ENCODE assay signal across 8 cellular contexts in genomic region chr20:35952480-35953410, GRCh38. TPM values are rescaled to one million over a fixed set of nuclear protein-coding genes. Genes with fewer than 3 reads are reported as not detected.
A peak's percentile ranks its signal among the peaks of the same experiment; 100 is the strongest.
DNase-seq lines count a peak whose midpoint lies in the region; ATAC-seq, FAIRE-seq and TF ChIP-seq lines count a peak whose summit lies in the region.

No MANE protein-coding gene starts in this region.

- no peak for TF ChIP-seq POLR2A in NB4 (IDR thresholded peaks at IDR 0.05; ENCODE audit: extremely low read depth, insufficient read length)

- H3K9ac ChIP-seq in ES-I3 (ENCODE audit: low read depth, low read length) (peak overlapping the region; percentile 81), astrocyte (ENCODE audit: low read length) (peak overlapping the region; percentile 99)

- H3K9me3 ChIP-seq in ES-I3 (ENCODE audit: control insufficient read depth, insufficient read depth, low read length) (no peaks in the 10 kb centered on the region), astrocyte (ENCODE audit: insufficient read depth, low read depth, low read length) (no peaks in the 10 kb centered on the region), thoracic aorta (no peaks in the 10 kb centered on the region)

- FAIRE-seq in astrocyte (lab: Jason Lieb, UNC), result peak; percentile 9

- H3K27ac ChIP-seq in astrocyte (ENCODE audit: low read depth, low read length) (peak overlapping the region; percentile 96), thoracic aorta (peak overlapping the region; percentile 99 to 100)

- peaks cover 22% of the 10 kb centered on the region for H4K20me1 ChIP-seq in astrocyte (ENCODE audit: insufficient read depth, low read length)

- DNase-seq in NB4 (ENCODE audit: low read depth), result peak; percentile 84
- peak; percentile 29 for DNase-seq in astrocyte (ENCODE audit: low read depth)
- DNase-seq in kidney tubule cell (ENCODE audit: low spot score), result peak; percentile 48
- DNase-seq in thoracic aorta (ENCODE audit: low spot score), result no peak
- no peak for DNase-seq in SK-N-DZ (ENCODE audit: low spot score)
- no peak for DNase-seq in HEK293T (ENCODE audit: extremely low spot score)

- H3K79me2 ChIP-seq in astrocyte (ENCODE audit: insufficient read depth, low read length), result peaks cover 23% of the 10 kb centered on the region

- H3K4me1 ChIP-seq in ES-I3 (ENCODE audit: insufficient read depth, low read length) (no peaks in the 10 kb centered on the region), astrocyte (ENCODE audit: insufficient read depth, low read length) (peaks cover 11% of the 10 kb centered on the region), thoracic aorta (ENCODE audit: control insufficient read depth in 1 of 2, low read depth in 2 of 2) (peaks cover 18 to 37% of the 10 kb centered on the region in 2 donors)

- H3K36me3 ChIP-seq in ES-I3 (ENCODE audit: insufficient read depth, low read length) (peaks cover 5% of the 10 kb centered on the region; the same call in 1 of the 2 replicates), astrocyte (ENCODE audit: insufficient read depth, low read length) (peaks cover 7% of the 10 kb centered on the region), thoracic aorta (no peaks in the 10 kb centered on the region)

- H3K27me3 ChIP-seq in astrocyte (ENCODE audit: insufficient read depth, low read length) (no peaks in the 10 kb centered on the region), thoracic aorta (replicated peaks; ENCODE audit: insufficient read depth) (no peaks in the 10 kb centered on the region)

- H3K27ac Mint-ChIP-seq in astrocyte (ENCODE audit: unreplicated experiment), result peak overlapping the region; percentile 93

- peak overlapping the region; percentile 98 for H3K4me3 Mint-ChIP-seq in astrocyte (ENCODE audit: unreplicated experiment)

- ATAC-seq in thoracic aorta (ENCODE audit: insufficient number of reproducible peaks, low FRiP score, low read depth) (no peak), GM21737 (IDR thresholded peaks at IDR 0.05; ENCODE audit: unreplicated experiment) (no peak)

- TF ChIP-seq CTCF in NB4 (IDR thresholded peaks at IDR 0.05; ENCODE audit: low read depth, low read length), result no peak
- TF ChIP-seq CTCF in astrocyte (IDR thresholded peaks at IDR 0.05; ENCODE audit: insufficient read depth, low read depth, low read length), result no peak
- no peak for TF ChIP-seq CTCF in thoracic aorta (IDR thresholded peaks at IDR 0.05)

- no peaks in the 10 kb centered on the region for H3K27me3 Mint-ChIP-seq in astrocyte (ENCODE audit: low read depth, unreplicated experiment)

- H3K4me2 ChIP-seq in astrocyte (ENCODE audit: low read length), result peak overlapping the region; percentile 92

- no peaks in the 10 kb centered on the region for H3K9me3 Mint-ChIP-seq in astrocyte (ENCODE audit: unreplicated experiment)

- peaks cover 7% of the 10 kb centered on the region for H3K4me1 Mint-ChIP-seq in astrocyte (ENCODE audit: low read depth, unreplicated experiment)

- no peak overlapping the region for H2AFZ ChIP-seq in astrocyte (ENCODE audit: low read depth, low read length)

- H3K36me3 Mint-ChIP-seq in astrocyte (ENCODE audit: low read depth, unreplicated experiment), result peaks cover 5% of the 10 kb centered on the region

- POLR2A ChIA-PET in HEK293T (lab: Yijun Ruan, JAX), result interaction anchor here (0.5 to 2.4 kb wide), 16 partner anchors 7 to 337 kb away, joined by 3 to 16 read pairs (median 4); partner anchors contain the start of genes RBM39 and SPAG4

- H3K4me3 ChIP-seq in NB4 (ENCODE audit: low read depth, low read length) (peak overlapping the region; percentile 99), astrocyte (ENCODE audit: insufficient read depth, low read depth, low read length) (peak overlapping the region; percentile 85), thoracic aorta (peak overlapping the region; percentile 99)

- CTCF ChIA-PET in HEK293T (lab: Yijun Ruan, JAX), result interaction anchor here (2.3 kb wide), 1 partner anchor 185 kb away, joined by 10 read pairs; no protein-coding TSS in a partner anchor

TF ChIP-seq in HEK293T, 16 proteins besides CTCF, POLR2A, EP300 and RAD21:
- no peak for TF ChIP-seq SP1 (IDR thresholded peaks at IDR 0.05)
- no peak for TF ChIP-seq FOXK2 (IDR thresholded peaks at IDR 0.05)
- TF ChIP-seq ELF4 (IDR thresholded peaks at IDR 0.05), result no peak
- TF ChIP-seq FOXA1 (IDR thresholded peaks at IDR 0.05), result no peak
- TF ChIP-seq LEF1 (IDR thresholded peaks at IDR 0.05; ENCODE audit: borderline replicate concordance), result no peak
- no peak for TF ChIP-seq TARDBP (IDR thresholded peaks at IDR 0.05)
- TF ChIP-seq L3MBTL2 (conservative IDR thresholded peaks at IDR 0.05), result no peak
- TF ChIP-seq PKNOX1 (IDR thresholded peaks at IDR 0.05), result no peak
- no peak for TF ChIP-seq ZNF384 (IDR thresholded peaks at IDR 0.05)
- no peak for TF ChIP-seq FOXM1 (IDR thresholded peaks at IDR 0.05; ENCODE audit: borderline replicate concordance)
- TF ChIP-seq HDGF (IDR thresholded peaks at IDR 0.05; ENCODE audit: borderline replicate concordance), result no peak
- TF ChIP-seq NFRKB (IDR thresholded peaks at IDR 0.05), result no peak
- TF ChIP-seq CTBP1 (IDR thresholded peaks at IDR 0.05; ENCODE audit: borderline replicate concordance), result no peak
- no peak for TF ChIP-seq ARNT (IDR thresholded peaks at IDR 0.05)
- no peak for TF ChIP-seq SUZ12 (IDR thresholded peaks at IDR 0.05)

RNA-seq across cellular contexts. Expression of gene SCAND1, which starts 1.6 kb away (rescaled TPM):
- total RNA-seq in astrocyte, result 63.8 and 68.0 TPM in 2 replicates
- 10 to 100 TPM; 42.3 to 87.2 TPM for total RNA-seq in thoracic aorta
- 175 and 177 TPM in 2 replicates for polyA plus RNA-seq in SK-N-DZ (2014; cell fraction: cytosol; rRNA removed)
- polyA plus RNA-seq in SK-N-DZ (2014; cell fraction: nucleus; rRNA removed), result 148 and 166 TPM in 2 replicates

RNA-seq across cellular contexts. Expression of gene CNBD2, which starts 15.6 kb away (rescaled TPM):
- total RNA-seq in astrocyte (2.1 and 3.0 TPM in 2 replicates), thoracic aorta (1 to 10 TPM; 1.2 to 2.6 TPM)
- 25.3 and 29.5 TPM in 2 replicates for polyA plus RNA-seq in SK-N-DZ (2014; cell fraction: cytosol; rRNA removed)
- polyA plus RNA-seq in SK-N-DZ (2014; cell fraction: nucleus; rRNA removed), result 40.5 and 41.7 TPM in 2 replicates

Comparison
In these comparisons a context has a peak if more than half of its experiments do, and no peak if none do; other contexts are left out.
1. DNase-seq: peak in NB4 (single experiment), astrocyte (single experiment) and kidney tubule cell (single experiment); none in thoracic aorta (single experiment), SK-N-DZ (single experiment) and HEK293T (single experiment).
2. Peak in every context shown above with its lines, with median percentiles within 50 percentile points of each other: H3K4me3 ChIP-seq.